Comparison of ENCODE assay signal across 9 cellular contexts in the genomic region with DNA sequence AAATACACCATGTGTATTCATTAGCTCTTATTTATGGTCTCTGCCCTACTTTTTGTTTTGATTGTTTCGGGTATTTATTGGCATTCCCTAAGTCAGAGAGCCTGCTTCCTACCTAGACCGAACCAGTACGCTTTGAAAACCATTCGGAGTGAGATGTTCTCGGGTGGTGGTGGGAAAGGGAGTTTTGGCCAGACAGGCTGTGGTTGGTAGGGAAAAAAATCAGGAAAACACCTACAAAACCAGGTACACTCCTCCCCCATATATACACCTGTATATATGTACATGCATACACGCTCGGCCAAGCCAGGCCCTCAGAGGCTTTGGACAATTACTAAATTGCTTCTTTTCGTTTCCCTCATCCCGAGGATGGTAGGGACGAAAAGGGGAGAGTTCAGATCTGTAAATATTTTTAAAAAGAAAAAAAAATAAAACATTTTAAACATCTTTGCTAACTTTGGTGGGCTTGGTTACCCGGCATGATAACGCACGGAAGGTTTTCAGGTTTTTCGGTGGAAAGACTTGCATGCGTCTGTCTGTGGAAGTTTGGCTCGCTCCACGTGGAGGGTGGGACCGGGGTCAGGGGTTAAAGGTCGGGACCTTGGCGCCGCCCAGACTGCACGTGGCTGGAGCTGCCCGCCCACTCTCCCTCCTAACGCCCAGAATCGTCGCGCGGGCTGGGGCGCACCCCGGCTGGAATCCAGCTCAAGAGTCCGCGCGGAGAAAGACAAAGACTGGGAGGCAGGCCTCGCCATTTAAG. TPM values are rescaled to one million over a fixed set of nuclear protein-coding genes. Genes with fewer than 3 reads are reported as not detected.
DNase-seq lines count a peak whose midpoint lies in the region; ATAC-seq and TF ChIP-seq lines count a peak whose summit lies in the region.
"Had no signal": no experiment of that assay in that cellular context is flagged by ENCODE, and none has a peak within 500 bp of the region (broad histone marks: within the 10 kb centered on the region; RNA-seq: fewer than 3 reads in every experiment).

No MANE protein-coding gene starts in this region.

- H3K4me1 Mint-ChIP-seq in progenitor cell of endocrine pancreas (ENCODE audit: low read depth), result peaks cover 21% of the 10 kb centered on the region

- H3K27me3 ChIP-seq in esophagus (ENCODE audit: control insufficient read depth in 1 of 2, insufficient read depth in 2 of 2, low read length in 2 of 2), result peaks cover 14 to 37% of the 10 kb centered on the region in 2 donors

- WGBS in esophagus, 2 donors, result 10% methylated on average over 34 of the region's 34 CpGs

- H3K4me1 ChIP-seq in esophagus (ENCODE audit: control insufficient read depth in 2 of 2, insufficient read depth in 2 of 2, low read length in 1 of 2), result peaks cover 17 to 36% of the 10 kb centered on the region in 2 donors

- H3K27ac Mint-ChIP-seq in progenitor cell of endocrine pancreas, result no peak overlapping the region

- H3K9me3 ChIP-seq in esophagus (ENCODE audit: control insufficient read depth in 2 of 2, insufficient read depth in 1 of 2, low read depth in 1 of 2, low read length in 1 of 2), result no peaks in the 10 kb centered on the region

- H3K36me3 Mint-ChIP-seq in progenitor cell of endocrine pancreas (ENCODE audit: insufficient read depth), result no peaks in the 10 kb centered on the region

- peak overlapping the region; percentile 59 for H3K4me3 Mint-ChIP-seq in progenitor cell of endocrine pancreas (ENCODE audit: low read depth)

- peak; percentile 67 for DNase-seq in GF-D8 (lab: John Stamatoyannopoulos, UW)
- peak; percentile 74 for DNase-seq in NCI-H526 treated with DMSO at 0.1 percent for 48 hours (lab: John Stamatoyannopoulos, UW)
- no peak for DNase-seq in progenitor cell of endocrine pancreas (ENCODE audit: low spot score, unreplicated experiment)
- no peak for DNase-seq in NCI-H2171 (lab: John Stamatoyannopoulos, UW)

- no peak overlapping the region for H3K27ac ChIP-seq in esophagus (ENCODE audit: low read depth in 2 of 2, low read length in 1 of 2)
- H3K27ac ChIP-seq: epithelial cell of prostate had no signal

- no peaks in the 10 kb centered on the region for H3K9me3 Mint-ChIP-seq in progenitor cell of endocrine pancreas (ENCODE audit: low read depth)

- peaks cover 67% of the 10 kb centered on the region for H3K27me3 Mint-ChIP-seq in progenitor cell of endocrine pancreas

- no peak for TF ChIP-seq CTCF in progenitor cell of endocrine pancreas (IDR thresholded peaks at IDR 0.05; ENCODE audit: unreplicated experiment)

- H3K36me3 ChIP-seq in esophagus (ENCODE audit: control insufficient read depth in 2 of 2, insufficient read depth in 2 of 2, low read length in 1 of 2), result no peaks in the 10 kb centered on the region

- ATAC-seq in HG03039 (IDR thresholded peaks at IDR 0.05; ENCODE audit: unreplicated experiment) (no peak), GM21737 (IDR thresholded peaks at IDR 0.05; ENCODE audit: unreplicated experiment) (no peak), GM21367 (IDR thresholded peaks at IDR 0.05; ENCODE audit: unreplicated experiment) (no peak)

- H3K4me3 ChIP-seq in esophagus (ENCODE audit: low read depth in 1 of 2, low read length in 2 of 2), result peak overlapping the region; percentile 42 to 45

RNA-seq across cellular contexts. Expression of a gene that starts 2.5 kb away (rescaled TPM):
- polyA plus RNA-seq in esophagus, result under 1 TPM in 1 of 2 donors, not detected in 1; 0.08 TPM
- total RNA-seq in progenitor cell of endocrine pancreas, result not detected in 2 replicates

RNA-seq across cellular contexts. Expression of a gene that starts 3.8 kb away (rescaled TPM):
- 10 to 100 TPM; 18.9 to 72.7 TPM for polyA plus RNA-seq in esophagus
- total RNA-seq in progenitor cell of endocrine pancreas, result 92.3 and 93.2 TPM in 2 replicates

RNA-seq across cellular contexts. Expression of a gene that starts 14.6 kb away (rescaled TPM):
- not detected for polyA plus RNA-seq in esophagus
- total RNA-seq in progenitor cell of endocrine pancreas, result not detected in 2 replicates

Comparison
In these comparisons a context has a peak if more than half of its experiments do, and no peak if none do; other contexts are left out.
1. DNase-seq: peak in GF-D8 (single experiment) and NCI-H526 treated with DMSO at 0.1 percent for 48 hours (single experiment); none in progenitor cell of endocrine pancreas (single experiment) and NCI-H2171 (single experiment).